ENCODE assay signal across 1 cellular context in the genomic region with DNA sequence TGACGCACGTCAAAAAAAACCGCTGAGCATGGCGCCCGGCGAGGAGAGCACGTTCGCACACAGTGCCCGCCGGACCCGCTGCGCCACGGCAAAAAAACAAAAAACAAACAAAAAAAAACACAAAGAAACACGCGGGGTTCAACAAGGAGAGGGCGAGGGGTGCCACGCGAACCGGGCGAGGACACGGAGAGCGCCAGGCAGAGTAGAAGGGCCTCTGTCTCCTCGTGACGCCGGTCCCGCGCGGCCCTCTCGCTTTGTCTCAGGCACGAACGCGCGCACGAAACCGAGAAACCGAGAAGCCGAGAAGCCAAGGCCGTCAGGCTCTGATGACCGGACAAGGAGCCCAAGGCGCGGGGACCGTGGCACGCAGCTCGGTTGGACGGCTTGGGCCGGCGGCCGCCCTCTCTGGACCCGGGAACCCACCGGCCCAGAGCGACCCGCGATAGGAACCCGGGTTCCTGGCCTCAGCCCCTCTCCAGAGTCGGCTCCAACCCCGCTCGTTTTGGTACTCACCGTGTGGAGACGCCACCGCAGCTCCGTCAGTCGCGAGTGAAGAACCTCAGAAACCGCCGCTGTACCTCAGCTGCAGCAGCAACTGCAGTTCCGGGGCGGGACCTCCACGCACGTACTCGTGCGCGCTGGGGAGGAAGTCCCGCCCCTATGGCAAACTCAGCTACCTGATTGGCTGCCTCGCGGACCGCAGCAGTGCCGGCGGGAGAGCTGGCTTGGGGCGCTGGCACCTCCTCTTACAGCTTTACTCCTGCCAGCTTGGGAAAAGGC.
TF ChIP-seq lines count a peak whose summit lies in the region.

A gene with protein sequence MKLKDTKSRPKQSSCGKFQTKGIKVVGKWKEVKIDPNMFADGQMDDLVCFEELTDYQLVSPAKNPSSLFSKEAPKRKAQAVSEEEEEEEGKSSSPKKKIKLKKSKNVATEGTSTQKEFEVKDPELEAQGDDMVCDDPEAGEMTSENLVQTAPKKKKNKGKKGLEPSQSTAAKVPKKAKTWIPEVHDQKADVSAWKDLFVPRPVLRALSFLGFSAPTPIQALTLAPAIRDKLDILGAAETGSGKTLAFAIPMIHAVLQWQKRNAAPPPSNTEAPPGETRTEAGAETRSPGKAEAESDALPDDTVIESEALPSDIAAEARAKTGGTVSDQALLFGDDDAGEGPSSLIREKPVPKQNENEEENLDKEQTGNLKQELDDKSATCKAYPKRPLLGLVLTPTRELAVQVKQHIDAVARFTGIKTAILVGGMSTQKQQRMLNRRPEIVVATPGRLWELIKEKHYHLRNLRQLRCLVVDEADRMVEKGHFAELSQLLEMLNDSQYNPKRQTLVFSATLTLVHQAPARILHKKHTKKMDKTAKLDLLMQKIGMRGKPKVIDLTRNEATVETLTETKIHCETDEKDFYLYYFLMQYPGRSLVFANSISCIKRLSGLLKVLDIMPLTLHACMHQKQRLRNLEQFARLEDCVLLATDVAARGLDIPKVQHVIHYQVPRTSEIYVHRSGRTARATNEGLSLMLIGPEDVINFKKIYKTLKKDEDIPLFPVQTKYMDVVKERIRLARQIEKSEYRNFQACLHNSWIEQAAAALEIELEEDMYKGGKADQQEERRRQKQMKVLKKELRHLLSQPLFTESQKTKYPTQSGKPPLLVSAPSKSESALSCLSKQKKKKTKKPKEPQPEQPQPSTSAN (minus strand): TSS at position 597 of the 780 bp plus-strand sequence. CDS start 1,460 bp downstream, outside the sequence.
A gene with protein sequence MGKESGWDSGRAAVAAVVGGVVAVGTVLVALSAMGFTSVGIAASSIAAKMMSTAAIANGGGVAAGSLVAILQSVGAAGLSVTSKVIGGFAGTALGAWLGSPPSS (plus strand): TSS at position 705 of the 780 bp plus-strand sequence. CDS start 15,628 bp downstream, outside the sequence.

TF ChIP-seq in HepG2, 621 proteins besides CTCF, POLR2A, EP300 and RAD21 (continued from another document and continues in another):
- TF ChIP-seq, protein P1, sequence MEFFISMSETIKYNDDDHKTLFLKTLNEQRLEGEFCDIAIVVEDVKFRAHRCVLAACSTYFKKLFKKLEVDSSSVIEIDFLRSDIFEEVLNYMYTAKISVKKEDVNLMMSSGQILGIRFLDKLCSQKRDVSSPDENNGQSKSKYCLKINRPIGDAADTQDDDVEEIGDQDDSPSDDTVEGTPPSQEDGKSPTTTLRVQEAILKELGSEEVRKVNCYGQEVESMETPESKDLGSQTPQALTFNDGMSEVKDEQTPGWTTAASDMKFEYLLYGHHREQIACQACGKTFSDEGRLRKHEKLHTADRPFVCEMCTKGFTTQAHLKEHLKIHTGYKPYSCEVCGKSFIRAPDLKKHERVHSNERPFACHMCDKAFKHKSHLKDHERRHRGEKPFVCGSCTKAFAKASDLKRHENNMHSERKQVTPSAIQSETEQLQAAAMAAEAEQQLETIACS (CRISPR knock-in tag; IDR thresholded peaks at IDR 0.05): no peak; the same call in 1 of the 2 replicates
- TF ChIP-seq, protein P2, sequence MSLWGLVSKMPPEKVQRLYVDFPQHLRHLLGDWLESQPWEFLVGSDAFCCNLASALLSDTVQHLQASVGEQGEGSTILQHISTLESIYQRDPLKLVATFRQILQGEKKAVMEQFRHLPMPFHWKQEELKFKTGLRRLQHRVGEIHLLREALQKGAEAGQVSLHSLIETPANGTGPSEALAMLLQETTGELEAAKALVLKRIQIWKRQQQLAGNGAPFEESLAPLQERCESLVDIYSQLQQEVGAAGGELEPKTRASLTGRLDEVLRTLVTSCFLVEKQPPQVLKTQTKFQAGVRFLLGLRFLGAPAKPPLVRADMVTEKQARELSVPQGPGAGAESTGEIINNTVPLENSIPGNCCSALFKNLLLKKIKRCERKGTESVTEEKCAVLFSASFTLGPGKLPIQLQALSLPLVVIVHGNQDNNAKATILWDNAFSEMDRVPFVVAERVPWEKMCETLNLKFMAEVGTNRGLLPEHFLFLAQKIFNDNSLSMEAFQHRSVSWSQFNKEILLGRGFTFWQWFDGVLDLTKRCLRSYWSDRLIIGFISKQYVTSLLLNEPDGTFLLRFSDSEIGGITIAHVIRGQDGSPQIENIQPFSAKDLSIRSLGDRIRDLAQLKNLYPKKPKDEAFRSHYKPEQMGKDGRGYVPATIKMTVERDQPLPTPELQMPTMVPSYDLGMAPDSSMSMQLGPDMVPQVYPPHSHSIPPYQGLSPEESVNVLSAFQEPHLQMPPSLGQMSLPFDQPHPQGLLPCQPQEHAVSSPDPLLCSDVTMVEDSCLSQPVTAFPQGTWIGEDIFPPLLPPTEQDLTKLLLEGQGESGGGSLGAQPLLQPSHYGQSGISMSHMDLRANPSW (CRISPR knock-in tag; IDR thresholded peaks at IDR 0.05; ENCODE audit: borderline replicate concordance): no peak
- TF ChIP-seq ZNF138 (CRISPR knock-in tag; IDR thresholded peaks at IDR 0.05; ENCODE audit: low read depth) (no peak; the same call in 1 of the 2 replicates), ZNF101 (CRISPR knock-in tag; IDR thresholded peaks at IDR 0.05; ENCODE audit: borderline replicate concordance, low read depth) (no peak), MAZ (IDR thresholded peaks at IDR 0.05; ENCODE audit: borderline replicate concordance, low read depth, low read length) (no peak), MAZ (CRISPR knock-in tag; IDR thresholded peaks at IDR 0.05; ENCODE audit: low read depth) (peak; percentile 48; the same call in 1 of the 2 replicates), ZNF264 (CRISPR knock-in tag; IDR thresholded peaks at IDR 0.05) (no peak), FOXK2 (IDR thresholded peaks at IDR 0.05) (no peak), RCOR2 (CRISPR knock-in tag; IDR thresholded peaks at IDR 0.05) (no peak), SP2 (CRISPR knock-in tag; IDR thresholded peaks at IDR 0.05) (peak; percentile 96), ZNF263 (CRISPR knock-in tag; IDR thresholded peaks at IDR 0.05) (no peak), CBX2 (IDR thresholded peaks at IDR 0.05; ENCODE audit: low read depth, low read length) (no peak), CBX2 (CRISPR knock-in tag; IDR thresholded peaks at IDR 0.05; ENCODE audit: low read depth) (no peak), ZNF383 (CRISPR knock-in tag; IDR thresholded peaks at IDR 0.05; ENCODE audit: borderline replicate concordance) (no peak), RORA (CRISPR knock-in tag; IDR thresholded peaks at IDR 0.05) (no peak), NR2F2 (IDR thresholded peaks at IDR 0.05; ENCODE audit: borderline replicate concordance, low read depth) (no peak; the same call in 1 of the 2 replicates), GATAD1 (CRISPR knock-in tag; IDR thresholded peaks at IDR 0.05) (peak; percentile 85), ZNF7 (CRISPR knock-in tag; IDR thresholded peaks at IDR 0.05) (no peak), EED (CRISPR knock-in tag; IDR thresholded peaks at IDR 0.05) (no peak), ZNF331 (CRISPR knock-in tag; IDR thresholded peaks at IDR 0.05) (no peak), ZNF468 (CRISPR knock-in tag; IDR thresholded peaks at IDR 0.05) (no peak), ZNF614 (CRISPR knock-in tag; IDR thresholded peaks at IDR 0.05; ENCODE audit: borderline replicate concordance) (no peak), ZNF30 (CRISPR knock-in tag; IDR thresholded peaks at IDR 0.05) (0 out of 2 replicates have a peak, but pooled peaks have one; percentile 11), ZNF841 (CRISPR knock-in tag; IDR thresholded peaks at IDR 0.05; ENCODE audit: borderline replicate concordance) (no peak)
- TF ChIP-seq, protein P3, sequence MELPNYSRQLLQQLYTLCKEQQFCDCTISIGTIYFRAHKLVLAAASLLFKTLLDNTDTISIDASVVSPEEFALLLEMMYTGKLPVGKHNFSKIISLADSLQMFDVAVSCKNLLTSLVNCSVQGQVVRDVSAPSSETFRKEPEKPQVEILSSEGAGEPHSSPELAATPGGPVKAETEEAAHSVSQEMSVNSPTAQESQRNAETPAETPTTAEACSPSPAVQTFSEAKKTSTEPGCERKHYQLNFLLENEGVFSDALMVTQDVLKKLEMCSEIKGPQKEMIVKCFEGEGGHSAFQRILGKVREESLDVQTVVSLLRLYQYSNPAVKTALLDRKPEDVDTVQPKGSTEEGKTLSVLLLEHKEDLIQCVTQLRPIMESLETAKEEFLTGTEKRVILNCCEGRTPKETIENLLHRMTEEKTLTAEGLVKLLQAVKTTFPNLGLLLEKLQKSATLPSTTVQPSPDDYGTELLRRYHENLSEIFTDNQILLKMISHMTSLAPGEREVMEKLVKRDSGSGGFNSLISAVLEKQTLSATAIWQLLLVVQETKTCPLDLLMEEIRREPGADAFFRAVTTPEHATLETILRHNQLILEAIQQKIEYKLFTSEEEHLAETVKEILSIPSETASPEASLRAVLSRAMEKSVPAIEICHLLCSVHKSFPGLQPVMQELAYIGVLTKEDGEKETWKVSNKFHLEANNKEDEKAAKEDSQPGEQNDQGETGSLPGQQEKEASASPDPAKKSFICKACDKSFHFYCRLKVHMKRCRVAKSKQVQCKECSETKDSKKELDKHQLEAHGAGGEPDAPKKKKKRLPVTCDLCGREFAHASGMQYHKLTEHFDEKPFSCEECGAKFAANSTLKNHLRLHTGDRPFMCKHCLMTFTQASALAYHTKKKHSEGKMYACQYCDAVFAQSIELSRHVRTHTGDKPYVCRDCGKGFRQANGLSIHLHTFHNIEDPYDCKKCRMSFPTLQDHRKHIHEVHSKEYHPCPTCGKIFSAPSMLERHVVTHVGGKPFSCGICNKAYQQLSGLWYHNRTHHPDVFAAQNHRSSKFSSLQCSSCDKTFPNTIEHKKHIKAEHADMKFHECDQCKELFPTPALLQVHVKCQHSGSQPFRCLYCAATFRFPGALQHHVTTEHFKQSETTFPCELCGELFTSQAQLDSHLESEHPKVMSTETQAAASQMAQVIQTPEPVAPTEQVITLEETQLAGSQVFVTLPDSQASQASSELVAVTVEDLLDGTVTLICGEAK (IDR thresholded peaks at IDR 0.05): peak; percentile 35; the same call in 1 of the 2 replicates
- TF ChIP-seq, protein P3 (CRISPR knock-in tag; IDR thresholded peaks at IDR 0.05): peak; percentile 59; the same call in 1 of the 2 replicates
- TF ChIP-seq, protein P4, sequence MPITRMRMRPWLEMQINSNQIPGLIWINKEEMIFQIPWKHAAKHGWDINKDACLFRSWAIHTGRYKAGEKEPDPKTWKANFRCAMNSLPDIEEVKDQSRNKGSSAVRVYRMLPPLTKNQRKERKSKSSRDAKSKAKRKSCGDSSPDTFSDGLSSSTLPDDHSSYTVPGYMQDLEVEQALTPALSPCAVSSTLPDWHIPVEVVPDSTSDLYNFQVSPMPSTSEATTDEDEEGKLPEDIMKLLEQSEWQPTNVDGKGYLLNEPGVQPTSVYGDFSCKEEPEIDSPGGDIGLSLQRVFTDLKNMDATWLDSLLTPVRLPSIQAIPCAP (CRISPR knock-in tag; IDR thresholded peaks at IDR 0.05; ENCODE audit: low read depth): 0 out of 2 replicates have a peak, but pooled peaks have one; percentile 12
- TF ChIP-seq, protein P5, sequence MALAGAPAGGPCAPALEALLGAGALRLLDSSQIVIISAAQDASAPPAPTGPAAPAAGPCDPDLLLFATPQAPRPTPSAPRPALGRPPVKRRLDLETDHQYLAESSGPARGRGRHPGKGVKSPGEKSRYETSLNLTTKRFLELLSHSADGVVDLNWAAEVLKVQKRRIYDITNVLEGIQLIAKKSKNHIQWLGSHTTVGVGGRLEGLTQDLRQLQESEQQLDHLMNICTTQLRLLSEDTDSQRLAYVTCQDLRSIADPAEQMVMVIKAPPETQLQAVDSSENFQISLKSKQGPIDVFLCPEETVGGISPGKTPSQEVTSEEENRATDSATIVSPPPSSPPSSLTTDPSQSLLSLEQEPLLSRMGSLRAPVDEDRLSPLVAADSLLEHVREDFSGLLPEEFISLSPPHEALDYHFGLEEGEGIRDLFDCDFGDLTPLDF (CRISPR knock-in tag; IDR thresholded peaks at IDR 0.05): peak; percentile 67
- TF ChIP-seq, protein P6, sequence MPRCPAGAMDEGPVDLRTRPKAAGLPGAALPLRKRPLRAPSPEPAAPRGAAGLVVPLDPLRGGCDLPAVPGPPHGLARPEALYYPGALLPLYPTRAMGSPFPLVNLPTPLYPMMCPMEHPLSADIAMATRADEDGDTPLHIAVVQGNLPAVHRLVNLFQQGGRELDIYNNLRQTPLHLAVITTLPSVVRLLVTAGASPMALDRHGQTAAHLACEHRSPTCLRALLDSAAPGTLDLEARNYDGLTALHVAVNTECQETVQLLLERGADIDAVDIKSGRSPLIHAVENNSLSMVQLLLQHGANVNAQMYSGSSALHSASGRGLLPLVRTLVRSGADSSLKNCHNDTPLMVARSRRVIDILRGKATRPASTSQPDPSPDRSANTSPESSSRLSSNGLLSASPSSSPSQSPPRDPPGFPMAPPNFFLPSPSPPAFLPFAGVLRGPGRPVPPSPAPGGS (CRISPR knock-in tag; IDR thresholded peaks at IDR 0.05): peak; percentile 22; the same call in 1 of the 2 replicates
